Comparison of ENCODE assay signal across 2 cellular contexts in genomic region chr12:67944093-67944492, GRCh38.
TF ChIP-seq lines count a peak whose summit lies in the region.

No MANE protein-coding gene starts in this region.

TF ChIP-seq in SK-N-SH, 30 proteins besides CTCF, POLR2A, EP300 and RAD21 (continued from another document):
- no peak for TF ChIP-seq ZBTB33 (IDR thresholded peaks at IDR 0.05; ENCODE audit: borderline replicate concordance, low read depth)

TF ChIP-seq in SK-N-SH treated with all-trans-retinoic acid at 6 μM for 48 hours, 23 proteins besides CTCF, POLR2A, EP300 and RAD21 (continued from another document):
- TF ChIP-seq PATZ1 (CRISPR knock-in tag; IDR thresholded peaks at IDR 0.05; ENCODE audit: borderline replicate concordance), result no peak
- TF ChIP-seq OSR1 (CRISPR knock-in tag; IDR thresholded peaks at IDR 0.05), result no peak
TF ChIP-seq in SK-N-SH treated with all-trans-retinoic acid at 6 μM for 48 hours: peak in this region for 0.
